Comparison of ENCODE assay signal across 9 cellular contexts in genomic region chr5:124655943-124656459, GRCh38.
DNase-seq lines count a peak whose midpoint lies in the region; ATAC-seq and TF ChIP-seq lines count a peak whose summit lies in the region.
"Had no signal": no experiment of that assay in that cellular context is flagged by ENCODE, and none has a peak within 500 bp of the region (broad histone marks: within the 10 kb centered on the region; RNA-seq: fewer than 3 reads in every experiment).

No MANE protein-coding gene starts in this region.

- peak; percentile 88 for DNase-seq in ACHN
- peak; percentile 67 for DNase-seq in NCI-H510A (lab: John Stamatoyannopoulos, UW)
- DNase-seq in dermis blood vessel endothelial cell, result peak; percentile 96
- DNase-seq in myocyte (ENCODE audit: low read depth), result peak; percentile 65
- DNase-seq in CD4-positive, alpha-beta T cell, result no peak
- no peak for DNase-seq in CD1c-positive myeloid dendritic cell (ENCODE audit: extremely low spot score)

- intact Hi-C loops in CD4-positive, alpha-beta T cell (cut with DNase I, micrococcal nuclease), result no loop called here

- no peaks in the 10 kb centered on the region for H3K9me3 Mint-ChIP-seq in CD4-positive, alpha-beta T cell

- in situ Hi-C loops in ACHN (cut with HindIII; ENCODE audit: low pct_ligation_motif_present, low pct_unique_long_range_greater_than_20kb, low sequenced_read_pairs), result no loop called here

- H3K27ac Mint-ChIP-seq in CD4-positive, alpha-beta T cell, result no peak overlapping the region
- H3K27ac Mint-ChIP-seq: activated naive CD8-positive, alpha-beta T cell had no signal

- H3K27me3 ChIP-seq in CD4-positive, alpha-beta T cell (ENCODE audit: control insufficient read depth, insufficient read depth, low read length), result peaks cover 51% of the 10 kb centered on the region

- no peaks in the 10 kb centered on the region for H3K9me3 ChIP-seq in CD4-positive, alpha-beta T cell (ENCODE audit: control insufficient read depth, low read length)

- peaks cover 33% of the 10 kb centered on the region for H3K27me3 Mint-ChIP-seq in CD4-positive, alpha-beta T cell

- CTCF ChIA-PET in CD4-positive, alpha-beta T cell (lab: Charles Lee), result no interaction called here

- H3K4me1 Mint-ChIP-seq in CD4-positive, alpha-beta T cell (ENCODE audit: low read depth), result peaks cover 12% of the 10 kb centered on the region

- H3K27ac ChIP-seq in CD4-positive, alpha-beta T cell (ENCODE audit: low read depth, low read length), result no peak overlapping the region

- no peaks in the 10 kb centered on the region for H3K36me3 Mint-ChIP-seq in CD4-positive, alpha-beta T cell (ENCODE audit: low read depth)
- H3K36me3 Mint-ChIP-seq: activated naive CD8-positive, alpha-beta T cell had no signal

- no peak overlapping the region for H3K4me3 Mint-ChIP-seq in CD4-positive, alpha-beta T cell
- H3K4me3 Mint-ChIP-seq: activated naive CD8-positive, alpha-beta T cell had no signal

- POLR2A ChIA-PET in CD4-positive, alpha-beta T cell (lab: Charles Lee), result no interaction called here

- no peak for TF ChIP-seq CTCF in CD4-positive, alpha-beta T cell (IDR thresholded peaks at IDR 0.05)

- peak; percentile 28 for ATAC-seq in HG03066 (IDR thresholded peaks at IDR 0.05; ENCODE audit: low read depth, unreplicated experiment)
- no peak for ATAC-seq in CD4-positive, alpha-beta T cell (ENCODE audit: poor library complexity)
- no peak for ATAC-seq in GM21526 (IDR thresholded peaks at IDR 0.05; ENCODE audit: low FRiP score, unreplicated experiment)

Comparison
In these comparisons a context has a peak if more than half of its experiments do, and no peak if none do; other contexts are left out.
1. DNase-seq: peak in ACHN (single experiment), NCI-H510A (single experiment), dermis blood vessel endothelial cell (single experiment) and myocyte (single experiment); none in CD4-positive, alpha-beta T cell (0 of 10) and CD1c-positive myeloid dendritic cell (single experiment).